18 cellular contexts compared by ENCODE assay signal in genomic region chr10:14557573-14557972, GRCh38.
DNase-seq lines count a peak whose midpoint lies in the region; ATAC-seq and TF ChIP-seq lines count a peak whose summit lies in the region.
"Had no signal": no experiment of that assay in that cellular context is flagged by ENCODE, and none has a peak within 500 bp of the region (broad histone marks: within the 10 kb centered on the region; RNA-seq: fewer than 3 reads in every experiment).

No MANE protein-coding gene starts in this region.

- intact Hi-C loops in activated CD8-positive, alpha-beta T cell treated with anti-CD3 and anti-CD28 coated beads for 36 hours (cut with micrococcal nuclease): no loop called here
- intact Hi-C loops in stomach (cut with DNase I; ENCODE audit: low total_unique reads): no loop called here

- peaks cover 49% of the 10 kb centered on the region for H3K36me3 Mint-ChIP-seq in activated CD8-positive, alpha-beta T cell treated with anti-CD3 and anti-CD28 coated beads for 36 hours (ENCODE audit: low read depth)
- H3K36me3 Mint-ChIP-seq in activated CD8-positive, alpha-beta T cell treated with anti-CD3 and anti-CD28 coated beads, Interleukin-2, amount 10 ng/mL, durations not matched to agents 7 days and 5 days (ENCODE audit: low read depth): peaks cover 72% of the 10 kb centered on the region
- H3K36me3 Mint-ChIP-seq: WTC11 had no signal

- H3K4me2 ChIP-seq in OCI-LY1 (ENCODE audit: low read length): peak overlapping the region; percentile 26; the same call in 1 of the 2 replicates

- no peak for TF ChIP-seq CTCF in activated CD8-positive, alpha-beta T cell treated with anti-CD3 and anti-CD28 coated beads for 36 hours (IDR thresholded peaks at IDR 0.05)
- TF ChIP-seq CTCF in OCI-LY1 (IDR thresholded peaks at IDR 0.05; ENCODE audit: low read length) (no peak), stomach (IDR thresholded peaks at IDR 0.05) (no peak)

- no peak overlapping the region for H3K4me3 Mint-ChIP-seq in activated CD8-positive, alpha-beta T cell treated with anti-CD3 and anti-CD28 coated beads for 36 hours
- H3K4me3 Mint-ChIP-seq in activated CD8-positive, alpha-beta T cell treated with anti-CD3 and anti-CD28 coated beads, Interleukin-2, amount 10 ng/mL, durations not matched to agents 7 days and 5 days: no peak overlapping the region
- H3K4me3 Mint-ChIP-seq: WTC11 had no signal

- no peak for ATAC-seq in activated CD8-positive, alpha-beta T cell treated with anti-CD3 and anti-CD28 coated beads for 36 hours
- no peak for ATAC-seq in activated CD8-positive, alpha-beta T cell treated with anti-CD3 and anti-CD28 coated beads, Interleukin-2, amount 10 ng/mL, durations not matched to agents 7 days and 5 days
- ATAC-seq in GM21717 (IDR thresholded peaks at IDR 0.05; ENCODE audit: unreplicated experiment): no peak
- ATAC-seq: GM12878, K562, WTC11 had no signal

- H3K9me3 Mint-ChIP-seq in activated CD8-positive, alpha-beta T cell treated with anti-CD3 and anti-CD28 coated beads for 36 hours: no peaks in the 10 kb centered on the region
- H3K9me3 Mint-ChIP-seq in activated CD8-positive, alpha-beta T cell treated with anti-CD3 and anti-CD28 coated beads, Interleukin-2, amount 10 ng/mL, durations not matched to agents 7 days and 5 days (ENCODE audit: insufficient read depth): no peaks in the 10 kb centered on the region
- H3K9me3 Mint-ChIP-seq: WTC11 had no signal

- no peaks in the 10 kb centered on the region for H3F3A ChIP-seq in OCI-LY1 (ENCODE audit: insufficient read depth, low read length)

- H3K9ac ChIP-seq in OCI-LY1 (ENCODE audit: low read length): peak overlapping the region; percentile 11; the same call in 1 of the 2 replicates

- H3K36me3 ChIP-seq in OCI-LY1 (ENCODE audit: insufficient read depth, low read length) (peaks cover 27% of the 10 kb centered on the region; the same call in 1 of the 2 replicates), stomach (peaks cover 0 to 3% (median 0%) of the 10 kb centered on the region in 4 donors)
- peaks cover 5% of the 10 kb centered on the region for H3K36me3 ChIP-seq in effector memory CD4-positive, alpha-beta T cell (ENCODE audit: control insufficient read depth, insufficient read depth, low read length)
- H3K36me3 ChIP-seq: ovary, upper lobe of left lung had no signal

- CTCF ChIA-PET in activated CD8-positive, alpha-beta T cell treated with anti-CD3 and anti-CD28 coated beads for 36 hours (lab: Charles Lee): interaction anchor here (0.6 to 3.1 kb wide), 8 partner anchors 10 to 372 kb away, joined by 3 to 18 read pairs (median 3); no protein-coding TSS in a partner anchor
- CTCF ChIA-PET in activated CD8-positive, alpha-beta T cell treated with anti-CD3 and anti-CD28 coated beads, Interleukin-2, amount 10 ng/mL, durations not matched to agents 7 days and 5 days (lab: Charles Lee): interaction anchor here (1.2 to 5.8 kb wide), 7 partner anchors 13 to 280 kb away, joined by 3 to 39 read pairs (median 6); partner anchors contain the start of genes CDNF, HSPA14 and MSANTD7

- H3K4me1 Mint-ChIP-seq in activated CD8-positive, alpha-beta T cell treated with anti-CD3 and anti-CD28 coated beads for 36 hours (ENCODE audit: low read depth): peaks cover 94% of the 10 kb centered on the region
- H3K4me1 Mint-ChIP-seq in activated CD8-positive, alpha-beta T cell treated with anti-CD3 and anti-CD28 coated beads, Interleukin-2, amount 10 ng/mL, durations not matched to agents 7 days and 5 days (ENCODE audit: low read depth): peaks cover 98% of the 10 kb centered on the region

- no peak overlapping the region for H3K4me3 ChIP-seq in OCI-LY1 (ENCODE audit: low read depth, low read length, poor library complexity, severe bottlenecking)
- H3K4me3 ChIP-seq in effector memory CD4-positive, alpha-beta T cell (ENCODE audit: insufficient read depth, low read depth, low read length, poor library complexity, severe bottlenecking): no peak overlapping the region
- H3K4me3 ChIP-seq in stomach: no peak overlapping the region
- H3K4me3 ChIP-seq: GM12878, K562, ovary, upper lobe of left lung had no signal

- H3K27ac ChIP-seq in OCI-LY1 (ENCODE audit: low read depth, low read length, poor library complexity, severe bottlenecking) (peak overlapping the region; percentile 60), stomach (peak overlapping the region; percentile 32 to 90 (median 69))
- peak overlapping the region; percentile 36 for H3K27ac ChIP-seq in effector memory CD4-positive, alpha-beta T cell (ENCODE audit: insufficient read depth, low read length, poor library complexity, severe bottlenecking)
- H3K27ac ChIP-seq: ovary had no signal

- H3K27me3 Mint-ChIP-seq in activated CD8-positive, alpha-beta T cell treated with anti-CD3 and anti-CD28 coated beads for 36 hours: no peaks in the 10 kb centered on the region
- no peaks in the 10 kb centered on the region for H3K27me3 Mint-ChIP-seq in activated CD8-positive, alpha-beta T cell treated with anti-CD3 and anti-CD28 coated beads, Interleukin-2, amount 10 ng/mL, durations not matched to agents 7 days and 5 days (ENCODE audit: low read depth)

- H3K27me3 ChIP-seq in OCI-LY1 (ENCODE audit: insufficient read depth, low read length): no peaks in the 10 kb centered on the region
- H3K27me3 ChIP-seq in effector memory CD4-positive, alpha-beta T cell (replicated peaks; ENCODE audit: control insufficient read depth, insufficient read depth, low read length, poor library complexity, severe bottlenecking): no peaks in the 10 kb centered on the region
- no peaks in the 10 kb centered on the region for H3K27me3 ChIP-seq in stomach
- H3K27me3 ChIP-seq: ovary, upper lobe of left lung had no signal

- peaks cover 100% of the 10 kb centered on the region for H3K4me1 ChIP-seq in OCI-LY1 (ENCODE audit: insufficient read depth, low read length, severe bottlenecking)
- H3K4me1 ChIP-seq in effector memory CD4-positive, alpha-beta T cell (ENCODE audit: control insufficient read depth, insufficient read depth, low read length, poor library complexity, severe bottlenecking): peaks cover 84% of the 10 kb centered on the region
- H3K4me1 ChIP-seq in stomach: peaks cover 67 to 99% (median 78%) of the 10 kb centered on the region in 4 donors

- POLR2A ChIA-PET in activated CD8-positive, alpha-beta T cell treated with anti-CD3 and anti-CD28 coated beads for 36 hours (lab: Charles Lee): interaction anchor here (0.6 to 1.4 kb wide), 5 partner anchors 11 to 253 kb away, joined by 3 to 4 read pairs (median 3); no protein-coding TSS in a partner anchor
- POLR2A ChIA-PET in activated CD8-positive, alpha-beta T cell treated with anti-CD3 and anti-CD28 coated beads, Interleukin-2, amount 10 ng/mL, durations not matched to agents 7 days and 5 days (lab: Charles Lee): no interaction called here

- DNase-seq in activated CD8-positive, alpha-beta T cell treated with anti-CD3 and anti-CD28 coated beads for 36 hours: no peak
- DNase-seq in activated CD8-positive, alpha-beta T cell treated with anti-CD3 and anti-CD28 coated beads, Interleukin-2, amount 10 ng/mL, durations not matched to agents 7 days and 5 days: no peak
- DNase-seq in effector memory CD4-positive, alpha-beta T cell: no peak
- DNase-seq in stomach (no peak), hypothalamus (lab: John Stamatoyannopoulos, UW) (no peak), AG20443 (ENCODE audit: low spot score) (no peak)
- DNase-seq: amniotic stem cell; central memory CD4-positive, alpha-beta T cell; NCI-H1092; NCI-H774; ovary; stimulated activated CD4-positive, alpha-beta T cell treated with anti-CD3 and anti-CD28 coated beads, Interleukin-4, amount 100 ng/mL, for 1 hour; upper lobe of left lung had no signal

- no peak for TF ChIP-seq EP300 in stomach (IDR thresholded peaks at IDR 0.05)

- WGBS in stomach, 5 donors: 84 to 93% (median 90%) methylated on average over 4 to 5 of the region's 5 CpGs

- no peak overlapping the region for H2AFZ ChIP-seq in OCI-LY1 (ENCODE audit: low read length)

- H3K27ac Mint-ChIP-seq in activated CD8-positive, alpha-beta T cell treated with anti-CD3 and anti-CD28 coated beads for 36 hours: peak overlapping the region; percentile 87
- H3K27ac Mint-ChIP-seq in activated CD8-positive, alpha-beta T cell treated with anti-CD3 and anti-CD28 coated beads, Interleukin-2, amount 10 ng/mL, durations not matched to agents 7 days and 5 days: no peak overlapping the region

- no peaks in the 10 kb centered on the region for H3K9me3 ChIP-seq in OCI-LY1 (ENCODE audit: low read length)
- no peaks in the 10 kb centered on the region for H3K9me3 ChIP-seq in effector memory CD4-positive, alpha-beta T cell (ENCODE audit: control insufficient read depth, low read length)
- no peaks in the 10 kb centered on the region for H3K9me3 ChIP-seq in stomach
- H3K9me3 ChIP-seq: ovary, upper lobe of left lung had no signal

- TF ChIP-seq POLR2A in stomach (IDR thresholded peaks at IDR 0.05): no peak

- no peaks in the 10 kb centered on the region for H3K9me2 ChIP-seq in OCI-LY1 (ENCODE audit: low read depth, low read length)

- H4K20me1 ChIP-seq in OCI-LY1 (ENCODE audit: insufficient read depth, low read length): no peaks in the 10 kb centered on the region

- H3K79me2 ChIP-seq in OCI-LY1 (ENCODE audit: insufficient read depth, low read length): peaks cover 100% of the 10 kb centered on the region
